Comparison of ENCODE assay signal across 11 cellular contexts in genomic region chr10:127196955-127197432, GRCh38. TPM values are rescaled to one million over a fixed set of nuclear protein-coding genes. Genes with fewer than 3 reads are reported as not detected.
DNase-seq lines count a peak whose midpoint lies in the region; ATAC-seq and TF ChIP-seq lines count a peak whose summit lies in the region.
"Had no signal": no experiment of that assay in that cellular context is flagged by ENCODE, and none has a peak within 500 bp of the region (broad histone marks: within the 10 kb centered on the region; RNA-seq: fewer than 3 reads in every experiment).

No MANE protein-coding gene starts in this region.

- DNase-seq in GM23248 (no peak), SJCRH30 (peak in 1 of 2 experiments; percentile 31), fibroblast of the aortic adventitia (ENCODE audit: low read depth) (no peak), ovary (no peak), NCI-H2107 treated with DMSO at 0.1 percent for 48 hours (lab: John Stamatoyannopoulos, UW; ENCODE audit: unreplicated experiment) (no peak), putamen (ENCODE audit: low spot score) (no peak)
- DNase-seq in activated CD4-positive, alpha-beta T cell treated with anti-CD3 and anti-CD28 coated beads for 48 hours, result no peak
- DNase-seq: activated CD8-positive, alpha-beta memory T cell treated with anti-CD3 and anti-CD28 coated beads, Interleukin-2, amount 50 U/mL, for 4 hours; cerebellar nuclear complex; NCI-H446 had no signal

- H3K79me2 ChIP-seq in GM23248 (ENCODE audit: insufficient read depth), result no peaks in the 10 kb centered on the region; the same call in 1 of the 2 replicates

- intact Hi-C loops in ovary (cut with DNase I), result no loop called here

- peak overlapping the region; percentile 36 for H3K4me2 ChIP-seq in GM23248 (ENCODE audit: unreplicated experiment)

- H3K36me3 ChIP-seq in GM23248 (ENCODE audit: low read depth) (no peaks in the 10 kb centered on the region), SJCRH30 (no peaks in the 10 kb centered on the region), ovary (no peaks in the 10 kb centered on the region)

- no peak for ATAC-seq in HG02571 (IDR thresholded peaks at IDR 0.05; ENCODE audit: unreplicated experiment)

- no peaks in the 10 kb centered on the region for H3K27me3 ChIP-seq in GM23248 (replicated peaks; ENCODE audit: insufficient read depth)
- H3K27me3 ChIP-seq in SJCRH30, result no peaks in the 10 kb centered on the region
- no peaks in the 10 kb centered on the region for H3K27me3 ChIP-seq in ovary

- peaks cover 15% of the 10 kb centered on the region for H3F3A ChIP-seq in GM23248 (ENCODE audit: insufficient read depth)

- no peak overlapping the region for H2AFZ ChIP-seq in GM23248

- in situ Hi-C loops in GM23248 (cut with MboI), result no loop called here

- TF ChIP-seq CTCF in fibroblast of the aortic adventitia (IDR thresholded peaks at IDR 0.05; ENCODE audit: insufficient read depth, low read length) (no peak), ovary (IDR thresholded peaks at IDR 0.05) (no peak)

- H3K4me1 ChIP-seq in GM23248 (ENCODE audit: insufficient read depth) (0 out of 2 replicates have a peak, but pooled peaks cover 8% of the 10 kb centered on the region), SJCRH30 (peaks cover 4% of the 10 kb centered on the region; the same call in 1 of the 2 replicates), ovary (ENCODE audit: insufficient read depth) (peaks cover 11% of the 10 kb centered on the region)

- H4K20me1 ChIP-seq in GM23248 (ENCODE audit: insufficient read depth), result peaks cover 5% of the 10 kb centered on the region; the same call in 1 of the 2 replicates

- no peak overlapping the region for H3K9ac ChIP-seq in GM23248

- 61 to 68% methylated on average over 8 to 11 of the region's 11 CpGs for WGBS in GM23248 (ENCODE audit: low coverage in 1 of 2, low lambda C conversion rate in 2 of 2, missing lambda C conversion rate in 2 of 2), 2 experiments
- WGBS in ovary, 3 donors, result 28 to 32% (median 29%) methylated on average over 11 of the region's 11 CpGs

- H3K4me3 ChIP-seq in GM23248, result peak overlapping the region; percentile 79
- peak overlapping the region; percentile 45 for H3K4me3 ChIP-seq in SJCRH30
- H3K4me3 ChIP-seq in fibroblast of the aortic adventitia (ENCODE audit: low read depth, low read length), result peak overlapping the region; percentile 58
- peak overlapping the region; percentile 9 for H3K4me3 ChIP-seq in ovary

- H3K9me3 ChIP-seq in GM23248 (ENCODE audit: low read depth) (no peaks in the 10 kb centered on the region), SJCRH30 (replicated peaks) (no peaks in the 10 kb centered on the region), ovary (no peaks in the 10 kb centered on the region)

- TF ChIP-seq POLR2A in ovary (IDR thresholded peaks at IDR 0.05), result no peak

- no peak for TF ChIP-seq EP300 in ovary (IDR thresholded peaks at IDR 0.05)

- H3K27ac ChIP-seq in GM23248, result no peak overlapping the region
- no peak overlapping the region for H3K27ac ChIP-seq in SJCRH30
- no peak overlapping the region for H3K27ac ChIP-seq in ovary

- no peaks in the 10 kb centered on the region for H3K9me2 ChIP-seq in GM23248 (ENCODE audit: insufficient read depth)

RNA-seq across cellular contexts. Expression of gene INSYN2A, which starts 0.6 kb away (rescaled TPM):
- 0.43 and 0.51 TPM in 2 replicates for total RNA-seq in GM23248 (2014; rRNA removed; shearing (Covaris generic))
- polyA plus RNA-seq in GM23248 (2016; fragmentation: Nextera tagmentation; extraction: Ambion mirVana) (0.20 and 0.54 TPM in 2 replicates), ovary (under 1 TPM; 0.27 to 0.30 TPM)
- 0.12 TPM in 1 of 2 replicates, not detected in the other for total RNA-seq in SJCRH30 (2014; rRNA removed; shearing (Covaris generic))
- total RNA-seq in fibroblast of the aortic adventitia (ENCODE audit: low replicate concordance) (0.27 TPM in 1 of 2 replicates, not detected in the other), ovary (1 to 10 TPM in 1 of 7 donors, under 1 TPM in 6; 0.12 to 1.7 (median 0.18) TPM)

Comparison
In these comparisons a context has a peak if more than half of its experiments do, and no peak if none do; other contexts are left out.
1. H3K4me3 ChIP-seq: peak in every context shown above with its lines; median percentile 79 in GM23248; 58 in fibroblast of the aortic adventitia; 45 in SJCRH30; 9 in ovary.